8 cellular contexts compared by ENCODE assay signal in the genomic region with DNA sequence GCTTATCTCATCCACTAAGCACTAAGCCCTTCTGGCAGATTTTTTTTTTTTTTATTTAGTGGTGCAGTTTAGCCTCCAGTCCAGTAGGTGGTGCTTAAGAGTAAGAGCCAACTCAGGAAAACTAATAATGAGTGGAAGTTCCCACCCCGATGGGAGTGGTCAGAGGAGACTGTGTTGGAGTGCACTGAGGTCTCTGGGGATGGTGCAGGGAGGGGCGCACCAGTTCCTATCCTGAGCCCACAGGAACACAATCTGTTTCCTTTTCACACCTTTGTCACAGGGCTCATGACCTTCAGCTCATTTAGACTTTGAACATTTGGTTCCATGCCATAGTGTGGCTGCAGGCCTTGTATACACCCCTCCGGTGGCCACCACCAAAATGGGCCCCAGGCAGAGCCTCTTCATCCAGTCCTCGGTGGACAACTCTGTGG.
DNase-seq lines count a peak whose midpoint lies in the region; ATAC-seq and TF ChIP-seq lines count a peak whose summit lies in the region.

No MANE protein-coding gene starts in this region.

- H3K27me3 ChIP-seq in A673 (replicated peaks; ENCODE audit: insufficient read depth, low read depth, low read length, poor library complexity), result no peaks in the 10 kb centered on the region
- H3K27me3 ChIP-seq in WERI-Rb-1 (ENCODE audit: insufficient read depth, low read depth, severe bottlenecking), result no peaks in the 10 kb centered on the region
- no peaks in the 10 kb centered on the region for H3K27me3 ChIP-seq in left lung

- CTCF ChIA-PET in A673 (lab: Charles Lee), result no interaction called here

- H3K9me3 ChIP-seq in A673 (ENCODE audit: low read depth, low read length, poor library complexity, severe bottlenecking) (peaks cover 11% of the 10 kb centered on the region), WERI-Rb-1 (ENCODE audit: severe bottlenecking) (no peaks in the 10 kb centered on the region), left lung (peaks cover 0 to 15% of the 10 kb centered on the region in 2 donors)

- TF ChIP-seq CTCF in A673 (conservative IDR thresholded peaks at IDR 0.05; ENCODE audit: low read depth, low read length) (peak; percentile 55), WERI-Rb-1 (IDR thresholded peaks at IDR 0.05; ENCODE audit: low read depth, low read length) (peak; percentile 29; the same call in 1 of the 2 replicates), left lung (IDR thresholded peaks at IDR 0.05) (no peak)

- peak; percentile 97 for ATAC-seq in GM18907 (IDR thresholded peaks at IDR 0.05; ENCODE audit: unreplicated experiment)
- ATAC-seq in HG03097 (IDR thresholded peaks at IDR 0.05; ENCODE audit: low FRiP score, unreplicated experiment), result peak; percentile 99
- peak; percentile 25 for ATAC-seq in left lung

- intact Hi-C loops in A673 (cut with micrococcal nuclease; ENCODE audit: unreplicated experiment), result no loop called here
- intact Hi-C loops in left lung (cut with DNase I), result no loop called here

- BruUV-seq in A673 (replicated peaks; lab: Mats Ljungman, UMichigan), result no TSS peak

- H3K27ac ChIP-seq in A673 (ENCODE audit: low read depth, low read length, poor library complexity, severe bottlenecking), result no peak overlapping the region
- no peak overlapping the region for H3K27ac ChIP-seq in WERI-Rb-1
- no peak overlapping the region for H3K27ac ChIP-seq in left lung

- no peaks in the 10 kb centered on the region for H3K4me1 ChIP-seq in A673 (ENCODE audit: insufficient read depth, low read length, poor library complexity, severe bottlenecking)
- no peaks in the 10 kb centered on the region for H3K4me1 ChIP-seq in left lung

- H3K4me3 ChIP-seq in A673 (ENCODE audit: low read depth, low read length, poor library complexity, severe bottlenecking) (no peak overlapping the region), WERI-Rb-1 (ENCODE audit: low read depth, low read length) (no peak overlapping the region), left lung (no peak overlapping the region)

- DNase-seq in A673 (ENCODE audit: low spot score) (peak; percentile 48), WERI-Rb-1 (peak; percentile 16), left lung (no peak), activated gamma-delta T cell treated with Interleukin-2 at 50 U/mL for 16 hours (no peak), GOT3 (lab: John Stamatoyannopoulos, UW) (no peak)
- DNase-seq in activated naive CD4-positive, alpha-beta T cell treated with anti-CD3 and anti-CD28 coated beads, Interleukin-2, amount 50 U/mL, for 16 hours, result no peak

- POLR2A ChIA-PET in A673 (lab: Charles Lee; ENCODE audit: low non-redundant PET), result interaction anchor here (0.5 to 0.6 kb wide), 2 partner anchors 18 to 29 kb away, joined by 3 read pairs; no protein-coding TSS in a partner anchor

- no peaks in the 10 kb centered on the region for H3K36me3 ChIP-seq in A673 (ENCODE audit: insufficient read depth, low read length, poor library complexity, severe bottlenecking)
- H3K36me3 ChIP-seq in WERI-Rb-1, result no peaks in the 10 kb centered on the region
- H3K36me3 ChIP-seq in left lung, result no peaks in the 10 kb centered on the region

Comparison
In these comparisons a context has a peak if more than half of its experiments do, and no peak if none do; other contexts are left out.
1. DNase-seq: peak in A673 (single experiment) and WERI-Rb-1 (single experiment); none in left lung (0 of 2), activated naive CD4-positive, alpha-beta T cell treated with anti-CD3 and anti-CD28 coated beads, Interleukin-2, amount 50 U/mL, for 16 hours (single experiment), activated gamma-delta T cell treated with Interleukin-2 at 50 U/mL for 16 hours (single experiment) and GOT3 (single experiment).
2. CTCF ChIP-seq: peak in A673 (single experiment) and WERI-Rb-1 (single experiment); none in left lung (0 of 2).
3. ATAC-seq: peak in every context shown above with its lines; median percentile 99 in HG03097; 97 in GM18907; 25 in left lung.